19 cellular contexts compared by ENCODE assay signal in genomic region chr5:144405986-144406385, GRCh38.
"Had no signal": no experiment of that assay in that cellular context is flagged by ENCODE, and none has a peak within 500 bp of the region (broad histone marks: within the 10 kb centered on the region; RNA-seq: fewer than 3 reads in every experiment).

No MANE protein-coding gene starts in this region.

- H3K4me1 ChIP-seq: breast epithelium had no signal

- H3K27me3 ChIP-seq: breast epithelium had no signal

- DNase-seq: activated CD4-positive, alpha-beta T cell treated with anti-CD3 and anti-CD28 coated beads for 1 hour; activated CD4-positive, alpha-beta T cell treated with anti-CD3 and anti-CD28 coated beads, Interleukin-2, amount 10 ng/mL, durations not matched to agents 24 days and 14 days; activated CD4-positive, alpha-beta T cell treated with anti-CD3 and anti-CD28 coated beads, Interleukin-2, amount 50 U/mL, for 48 hours; activated CD8-positive, alpha-beta memory T cell treated with anti-CD3 and anti-CD28 coated beads, Interleukin-2, amount 10 ng/mL, durations not matched to agents 7 days and 5 days; activated effector memory CD4-positive, alpha-beta T cell treated with Interleukin-2 at 50 U/mL for 16 hours; activated naive CD4-positive, alpha-beta T cell; activated T-cell treated with anti-CD3 and anti-CD28 coated beads, Interleukin-2, amount 50 U/mL, for 24 hours; aorta; caudate nucleus; Kasumi-1; KBM-7; NCI-H1105 treated with DMSO at 0.1 percent for 48 hours; NCI-H1694; NCI-H2029; NCI-H526; PC-9; SHP77 treated with DMSO at 0.1 percent for 48 hours had no signal

- H3K27ac ChIP-seq: breast epithelium, PC-9 had no signal

- ATAC-seq: activated CD8-positive, alpha-beta memory T cell treated with anti-CD3 and anti-CD28 coated beads, Interleukin-2, amount 10 ng/mL, durations not matched to agents 7 days and 5 days; WTC11 had no signal
